In the genomic region with DNA sequence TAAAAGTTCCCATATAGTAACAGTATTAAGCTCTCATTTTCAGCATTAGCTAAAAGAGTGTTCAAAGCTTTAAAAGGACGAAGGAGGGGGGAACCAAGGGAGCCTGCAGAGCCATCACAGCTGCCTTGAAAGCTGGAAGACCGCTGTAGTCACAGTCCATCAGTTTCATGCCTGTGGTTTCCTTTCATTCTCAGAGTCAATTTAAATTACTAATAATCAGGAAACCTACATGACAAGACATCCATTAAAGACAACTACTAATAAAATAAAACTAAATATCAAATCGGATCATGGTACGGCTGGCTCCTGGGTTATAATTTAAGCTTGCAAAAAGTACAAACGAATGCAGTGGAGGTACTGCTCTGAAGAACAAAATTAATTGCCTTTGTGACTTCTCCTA, we compare ENCODE assay signal across 25 cellular contexts.
A peak's percentile ranks its signal among the peaks of the same experiment; 100 is the strongest.
DNase-seq lines count a peak whose midpoint lies in the region; ATAC-seq and TF ChIP-seq lines count a peak whose summit lies in the region.
"Had no signal": no experiment of that assay in that cellular context is flagged by ENCODE, and none has a peak within 500 bp of the region (broad histone marks: within the 10 kb centered on the region; RNA-seq: fewer than 3 reads in every experiment).

No MANE protein-coding gene starts in this region.

- no peak overlapping the region for H2AFZ ChIP-seq in mesenchymal stem cell (ENCODE audit: low read depth, low read length)

- H2BK15ac ChIP-seq in mesenchymal stem cell (ENCODE audit: low read depth, poor library complexity, severe bottlenecking), result no peak overlapping the region

- H3K4me3 ChIP-seq in mesenchymal stem cell (ENCODE audit: insufficient read depth in 1 of 2, low read depth in 1 of 2, low read length in 2 of 2), result no peak overlapping the region
- H3K4me3 ChIP-seq in upper lobe of right lung, result no peak overlapping the region
- H3K4me3 ChIP-seq: A549, body of pancreas, HAP-1, stomach had no signal

- no peak overlapping the region for H3K23ac ChIP-seq in mesenchymal stem cell (ENCODE audit: low read length in 2 of 2)

- H3K27ac ChIP-seq in mesenchymal stem cell (ENCODE audit: low read length, poor library complexity, severe bottlenecking) (peak overlapping the region; percentile 35), upper lobe of right lung (no peak overlapping the region)
- H3K27ac ChIP-seq: A549, body of pancreas, stomach had no signal

- in situ Hi-C loops in Caki2 (cut with HindIII; ENCODE audit: low pct_unique_long_range_greater_than_20kb, low sequenced_read_pairs), result no loop called here

- peaks cover 7% of the 10 kb centered on the region for H3K79me1 ChIP-seq in mesenchymal stem cell (replicated peaks; ENCODE audit: low read length, poor library complexity, severe bottlenecking)

- H3K27me3 ChIP-seq in mesenchymal stem cell (ENCODE audit: control insufficient read depth in 1 of 2, insufficient read depth in 1 of 2, low read length in 2 of 2) (no peaks in the 10 kb centered on the region), upper lobe of right lung (no peaks in the 10 kb centered on the region)
- H3K27me3 ChIP-seq: body of pancreas, stomach had no signal

- no peak overlapping the region for H3K9ac ChIP-seq in mesenchymal stem cell (ENCODE audit: low read length)

- TF ChIP-seq CTCF in upper lobe of right lung (IDR thresholded peaks at IDR 0.05), result no peak

- no peak overlapping the region for H3K14ac ChIP-seq in mesenchymal stem cell (ENCODE audit: low read length in 2 of 2)

- no peak overlapping the region for H2BK120ac ChIP-seq in mesenchymal stem cell (ENCODE audit: low read depth, low read length)

- H2AK5ac ChIP-seq in mesenchymal stem cell (ENCODE audit: low read length, severe bottlenecking), result no peak overlapping the region

- no peak overlapping the region for H4K91ac ChIP-seq in mesenchymal stem cell (ENCODE audit: low read length)

- H2BK12ac ChIP-seq in mesenchymal stem cell (ENCODE audit: low read length in 2 of 2), result no peak overlapping the region

- intact Hi-C loops in upper lobe of right lung (cut with DNase I) (no loop called here), left colon (cut with DNase I, micrococcal nuclease) (no loop called here)

- DNase-seq in Caki2 (ENCODE audit: low read depth) (peak; percentile 41), NAMALWA (ENCODE audit: low spot score) (peak; percentile 55), mesenchymal stem cell (no peak), cerebellar cortex (ENCODE audit: low spot score) (no peak), upper lobe of right lung (no peak), left colon (no peak)
- DNase-seq in activated effector memory CD4-positive, alpha-beta T cell treated with Interleukin-2 at 50 U/mL for 16 hours, result no peak
- DNase-seq: activated CD4-positive, alpha-beta memory T cell treated with anti-CD3 and anti-CD28 coated beads, Interleukin-2, amount 10 ng/mL, durations not matched to agents 7 days and 5 days; activated CD4-positive, CD25-positive, alpha-beta regulatory T cell; activated effector memory CD4-positive, alpha-beta T cell treated with anti-CD3 and anti-CD28 coated beads, Interleukin-2, amount 50 U/mL, for 16 hours; activated naive CD8-positive, alpha-beta T cell treated with anti-CD3 and anti-CD28 coated beads, Interleukin-2, amount 50 U/mL, for 24 hours; body of pancreas; effector memory CD4-positive, alpha-beta T cell; hypothalamus; KBM-7; mammary epithelial cell; NCI-H1694; NCI-H69; stomach; T1000; trophoblast cell had no signal

- H3K36me3 ChIP-seq in mesenchymal stem cell (ENCODE audit: control insufficient read depth in 1 of 2, insufficient read depth in 2 of 2, low read depth in 1 of 2, low read length in 2 of 2) (no peaks in the 10 kb centered on the region), upper lobe of right lung (no peaks in the 10 kb centered on the region)
- H3K36me3 ChIP-seq: HAP-1, stomach had no signal

- peak; percentile 63 for ATAC-seq in GM19395 (IDR thresholded peaks at IDR 0.05; ENCODE audit: unreplicated experiment)
- ATAC-seq in upper lobe of right lung, result no peak
- no peak for ATAC-seq in left colon
- ATAC-seq: A549; activated naive CD8-positive, alpha-beta T cell treated with anti-CD3 and anti-CD28 coated beads, Interleukin-2, amount 50 U/mL, for 24 hours; body of pancreas; esophagus mucosa had no signal

- no peak overlapping the region for H2BK5ac ChIP-seq in mesenchymal stem cell (ENCODE audit: low read depth, low read length, poor library complexity, severe bottlenecking)

- no peak overlapping the region for H3K4ac ChIP-seq in mesenchymal stem cell (ENCODE audit: low read depth in 1 of 2, low read length in 2 of 2)

- WGBS in mesenchymal stem cell, result 87% methylated on average over 5 of the region's 5 CpGs

- H3K4me2 ChIP-seq in mesenchymal stem cell (ENCODE audit: low read length, poor library complexity, severe bottlenecking), result peak overlapping the region; percentile 24
- H3K4me2 ChIP-seq: A549 had no signal

- H3K18ac ChIP-seq in mesenchymal stem cell (ENCODE audit: low read depth in 1 of 2, low read length in 2 of 2), result no peak overlapping the region

- H3K9me3 ChIP-seq in mesenchymal stem cell (ENCODE audit: control insufficient read depth, low read length) (no peaks in the 10 kb centered on the region), upper lobe of right lung (no peaks in the 10 kb centered on the region)
- H3K9me3 ChIP-seq: A549, body of pancreas, HAP-1, stomach had no signal

- H3K4me1 ChIP-seq in mesenchymal stem cell (ENCODE audit: control insufficient read depth, insufficient read depth, low read depth, low read length), result peaks cover 3% of the 10 kb centered on the region
- H3K4me1 ChIP-seq in upper lobe of right lung, result no peaks in the 10 kb centered on the region
- H3K4me1 ChIP-seq: A549, body of pancreas, HAP-1 had no signal

- H4K8ac ChIP-seq in mesenchymal stem cell (ENCODE audit: low read length), result no peak overlapping the region

Comparison
In these comparisons a context has a peak if more than half of its experiments do, and no peak if none do; other contexts are left out.
1. DNase-seq: peak in Caki2 (single experiment) and NAMALWA (single experiment); none in mesenchymal stem cell (single experiment), cerebellar cortex (single experiment), upper lobe of right lung (single experiment), activated effector memory CD4-positive, alpha-beta T cell treated with Interleukin-2 at 50 U/mL for 16 hours (single experiment) and left colon (0 of 2).